15 cellular contexts compared by ENCODE assay signal in genomic region chr7:121023683-121024507, GRCh38. TPM values are rescaled to one million over a fixed set of nuclear protein-coding genes. Genes with fewer than 3 reads are reported as not detected.
DNase-seq lines count a peak whose midpoint lies in the region; ATAC-seq and TF ChIP-seq lines count a peak whose summit lies in the region.
"Had no signal": no experiment of that assay in that cellular context is flagged by ENCODE, and none has a peak within 500 bp of the region (broad histone marks: within the 10 kb centered on the region; RNA-seq: fewer than 3 reads in every experiment).

No MANE protein-coding gene starts in this region.

- H3K4me1 ChIP-seq in left lung (peaks cover 0 to 42% of the 10 kb centered on the region in 2 donors), suprapubic skin (peaks cover 14% of the 10 kb centered on the region), BE2C (no peaks in the 10 kb centered on the region)

- 48% methylated on average over 8 of the region's 8 CpGs for WGBS in suprapubic skin

- H3K36me3 ChIP-seq in left lung = no peaks in the 10 kb centered on the region
- H3K36me3 ChIP-seq in suprapubic skin = no peaks in the 10 kb centered on the region
- H3K36me3 ChIP-seq in BE2C = no peaks in the 10 kb centered on the region

- H3K4me3 ChIP-seq in WI38 (ENCODE audit: low read depth, low read length) = peak overlapping the region; percentile 13; the same call in 1 of the 2 replicates
- no peak overlapping the region for H3K4me3 ChIP-seq in left lung
- H3K4me3 ChIP-seq in suprapubic skin = no peak overlapping the region
- no peak overlapping the region for H3K4me3 ChIP-seq in BE2C (ENCODE audit: low read depth, low read length)
- H3K4me3 ChIP-seq: lung had no signal

- TF ChIP-seq CTCF in WI38 (IDR thresholded peaks at IDR 0.05; ENCODE audit: low read depth, low read length) (no peak), left lung (IDR thresholded peaks at IDR 0.05) (no peak), suprapubic skin (IDR thresholded peaks at IDR 0.05) (no peak), BE2C (IDR thresholded peaks at IDR 0.05; ENCODE audit: low read depth, low read length) (no peak)

- no peaks in the 10 kb centered on the region for H3K27me3 ChIP-seq in left lung
- no peaks in the 10 kb centered on the region for H3K27me3 ChIP-seq in suprapubic skin
- H3K27me3 ChIP-seq in BE2C = peaks cover 5% of the 10 kb centered on the region

- H3K27ac ChIP-seq in left lung = peak overlapping the region; percentile 16 to 40
- H3K27ac ChIP-seq in suprapubic skin = peak overlapping the region; percentile 34

- no peak for TF ChIP-seq POLR2A in suprapubic skin (IDR thresholded peaks at IDR 0.05)

- ATAC-seq in left lung = no peak
- ATAC-seq in GM19467 (IDR thresholded peaks at IDR 0.05; ENCODE audit: unreplicated experiment) = no peak
- ATAC-seq: activated CD4-positive, CD25-positive, alpha-beta regulatory T cell treated with anti-CD3 and anti-CD28 coated beads, Interleukin-2, amount 50 U/mL, for 24 hours; Panc1 had no signal

- intact Hi-C loops in left lung (cut with DNase I) = no loop called here

- no peaks in the 10 kb centered on the region for H3K9me3 ChIP-seq in left lung
- no peaks in the 10 kb centered on the region for H3K9me3 ChIP-seq in suprapubic skin
- H3K9me3 ChIP-seq in BE2C = no peaks in the 10 kb centered on the region

- DNase-seq in H4 (ENCODE audit: low spot score) = peak; percentile 87
- DNase-seq in left lung = no peak
- DNase-seq in suprapubic skin (ENCODE audit: low spot score in 2 of 2) = no peak
- no peak for DNase-seq in kidney glomerular epithelial cell (lab: John Stamatoyannopoulos, UW)
- DNase-seq in COLO668 (lab: John Stamatoyannopoulos, UW; ENCODE audit: unreplicated experiment) = no peak
- DNase-seq in BE2C = no peak
- DNase-seq: DND-41; NCI-H187 treated with DMSO at 0.1 percent for 48 hours; stimulated activated CD4-positive, alpha-beta T cell treated with anti-CD3 and anti-CD28 coated beads, Interleukin-1b, Interleukin-23, amount 100 ng/mL, for 48 hours; trophoblast cell had no signal

- no peak for TF ChIP-seq EP300 in suprapubic skin (IDR thresholded peaks at IDR 0.05)

RNA-seq across cellular contexts. Expression of gene CPED1, which starts 35.4 kb away (rescaled TPM):
- total RNA-seq in H4 (2014; rRNA removed; shearing (Covaris generic)) = 23.8 and 26.5 TPM in 2 replicates
- total RNA-seq in left lung (10 to 100 TPM in 1 of 2 donors, 1 to 10 TPM in 1; 8.8 to 14.1 TPM), suprapubic skin (1 to 10 TPM; 1.3 to 5.6 (median 3.6) TPM)
- polyA plus RNA-seq in BE2C (2012; ENCODE audit: insufficient read depth, insufficient read length, low read depth) = 0.99 TPM
